ENCODE assay signal across 8 cellular contexts in genomic region chr12:6850796-6851152, GRCh38. TPM values are rescaled to one million over a fixed set of nuclear protein-coding genes. Genes with fewer than 3 reads are reported as not detected.
DNase-seq lines count a peak whose midpoint lies in the region; ATAC-seq and TF ChIP-seq lines count a peak whose summit lies in the region.

No MANE protein-coding gene starts in this region.

- no peak for TF ChIP-seq CTCF in MCF 10A (IDR thresholded peaks at IDR 0.05; ENCODE audit: unreplicated experiment)

- 21% methylated on average over 13 of the region's 16 CpGs for WGBS in mesenchymal stem cell

- H3K27me3 Mint-ChIP-seq in MCF 10A (ENCODE audit: insufficient read depth, unreplicated experiment), result no peaks in the 10 kb centered on the region

- no peaks in the 10 kb centered on the region for H3K9me3 ChIP-seq in HUES6 (ENCODE audit: control insufficient read depth, insufficient read depth, low read depth, low read length)
- H3K9me3 ChIP-seq in mesenchymal stem cell (ENCODE audit: control insufficient read depth, low read length), result no peaks in the 10 kb centered on the region

- no peaks in the 10 kb centered on the region for H3K9me3 Mint-ChIP-seq in MCF 10A (ENCODE audit: unreplicated experiment)

- no peak overlapping the region for H4K8ac ChIP-seq in mesenchymal stem cell (ENCODE audit: low read length)

- intact Hi-C loops in MCF 10A (cut with micrococcal nuclease), result no loop called here

- H3K27me3 ChIP-seq in ACC112 (ENCODE audit: insufficient read depth, low read length), result no peaks in the 10 kb centered on the region
- H3K27me3 ChIP-seq in HUES6 (ENCODE audit: control insufficient read depth, insufficient read depth, low read length), result no peaks in the 10 kb centered on the region
- no peaks in the 10 kb centered on the region for H3K27me3 ChIP-seq in mesenchymal stem cell (ENCODE audit: control insufficient read depth in 1 of 2, insufficient read depth in 1 of 2, low read length in 2 of 2)

- peaks cover 27% of the 10 kb centered on the region for H3K79me1 ChIP-seq in mesenchymal stem cell (replicated peaks; ENCODE audit: low read length, poor library complexity, severe bottlenecking)

- H3K4me3 ChIP-seq in ACC112 (ENCODE audit: low read depth, low read length) (peak overlapping the region; percentile 86), HUES6 (ENCODE audit: low read depth, low read length) (peak overlapping the region; percentile 83), mesenchymal stem cell (ENCODE audit: insufficient read depth in 1 of 2, low read depth in 1 of 2, low read length in 2 of 2) (peak overlapping the region; percentile 42 to 98)

- H3K27ac ChIP-seq in ACC112 (ENCODE audit: low read depth, low read length) (peak overlapping the region; percentile 64), HUES6 (ENCODE audit: low read depth, low read length) (no peak overlapping the region), mesenchymal stem cell (ENCODE audit: low read length, poor library complexity, severe bottlenecking) (no peak overlapping the region)

- CTCF ChIA-PET in MCF 10A (lab: Yijun Ruan, JAX), result interaction anchor here (0.6 to 7.3 kb wide), 5 partner anchors 12 to 98 kb away, joined by 3 to 40 read pairs (median 6); partner anchors contain the start of genes MLF2 and SPSB2

- peak overlapping the region; percentile 90 for H3K27ac Mint-ChIP-seq in MCF 10A (ENCODE audit: low read depth, unreplicated experiment)

- H2BK120ac ChIP-seq in mesenchymal stem cell (ENCODE audit: low read depth, low read length), result no peak overlapping the region

- peaks cover 43% of the 10 kb centered on the region for H3K79me2 ChIP-seq in ACC112 (ENCODE audit: control insufficient read depth, insufficient read depth, low read length, unreplicated experiment)

- DNase-seq in MCF 10A (ENCODE audit: unreplicated experiment), result no peak
- no peak for DNase-seq in mesenchymal stem cell
- DNase-seq in OCI-M1 (lab: John Stamatoyannopoulos, UW), result no peak
- no peak for DNase-seq in stimulated activated CD4-positive, alpha-beta T cell treated with anti-CD3 and anti-CD28 coated beads, Interleukin-4, amount 100 ng/mL, for 4 hours
- DNase-seq in NCI-H187 treated with DMSO at 0.1 percent for 48 hours (lab: John Stamatoyannopoulos, UW), result no peak

- ATAC-seq in HG03460 (IDR thresholded peaks at IDR 0.05; ENCODE audit: unreplicated experiment), result no peak

- POLR2A ChIA-PET in MCF 10A (lab: Yijun Ruan, JAX), result interaction anchor here (0.6 to 7.9 kb wide), 22 partner anchors 9 to 245 kb away, joined by 3 to 130 read pairs (median 7); partner anchors contain the start of genes C12orf57, COPS7A, LPCAT3 and MLF2

- peak overlapping the region; percentile 77 for H3K4me2 ChIP-seq in mesenchymal stem cell (ENCODE audit: low read length, poor library complexity, severe bottlenecking)

- H3K4me1 Mint-ChIP-seq in MCF 10A (ENCODE audit: insufficient read depth, unreplicated experiment), result peaks cover 31% of the 10 kb centered on the region

- no peak overlapping the region for H3K4ac ChIP-seq in mesenchymal stem cell (ENCODE audit: low read depth in 1 of 2, low read length in 2 of 2)

- H4K91ac ChIP-seq in mesenchymal stem cell (ENCODE audit: low read length), result peak overlapping the region; percentile 21

- H2BK15ac ChIP-seq in mesenchymal stem cell (ENCODE audit: low read depth, poor library complexity, severe bottlenecking), result no peak overlapping the region

- peak overlapping the region in 1 of 2 experiments; percentile 24 for H3K18ac ChIP-seq in mesenchymal stem cell (ENCODE audit: low read depth in 1 of 2, low read length in 2 of 2)

- no peak overlapping the region for H2BK12ac ChIP-seq in mesenchymal stem cell (ENCODE audit: low read length in 2 of 2)

- H3K14ac ChIP-seq in mesenchymal stem cell (ENCODE audit: low read length in 2 of 2), result no peak overlapping the region

- H2AFZ ChIP-seq in ACC112 (ENCODE audit: low read length, unreplicated experiment) (no peak overlapping the region), mesenchymal stem cell (ENCODE audit: low read depth, low read length) (no peak overlapping the region)

- H2AK5ac ChIP-seq in mesenchymal stem cell (ENCODE audit: low read length, severe bottlenecking), result no peak overlapping the region

- H3K36me3 ChIP-seq in ACC112 (ENCODE audit: insufficient read depth, low read length) (0 out of 2 replicates have a peak, but pooled peaks cover 6% of the 10 kb centered on the region), HUES6 (ENCODE audit: control insufficient read depth, insufficient read depth, low read length) (peaks cover 48% of the 10 kb centered on the region), mesenchymal stem cell (ENCODE audit: control insufficient read depth in 1 of 2, insufficient read depth in 2 of 2, low read depth in 1 of 2, low read length in 2 of 2) (peaks cover 46 to 50% of the 10 kb centered on the region in 2 experiments)

- H3K4me3 Mint-ChIP-seq in MCF 10A (ENCODE audit: unreplicated experiment), result peak overlapping the region; percentile 88

- no peak overlapping the region for H3K23ac ChIP-seq in mesenchymal stem cell (ENCODE audit: low read length in 2 of 2)

- peak overlapping the region; percentile 14 for H2BK5ac ChIP-seq in mesenchymal stem cell (ENCODE audit: low read depth, low read length, poor library complexity, severe bottlenecking)

- H3K36me3 Mint-ChIP-seq in MCF 10A (ENCODE audit: insufficient read depth, unreplicated experiment), result peaks cover 33% of the 10 kb centered on the region

- BruUV-seq in MCF 10A (replicated peaks; lab: Mats Ljungman, UMichigan), result TSS peak; percentile 77

- H3K4me1 ChIP-seq in ACC112 (ENCODE audit: control insufficient read depth, insufficient read depth, low read length, unreplicated experiment), result peaks cover 22% of the 10 kb centered on the region
- H3K4me1 ChIP-seq in HUES6 (ENCODE audit: control insufficient read depth, insufficient read depth, low read length), result peaks cover 12% of the 10 kb centered on the region
- peaks cover 16% of the 10 kb centered on the region for H3K4me1 ChIP-seq in mesenchymal stem cell (ENCODE audit: control insufficient read depth, insufficient read depth, low read depth, low read length)

- H3K9ac ChIP-seq in HUES6 (ENCODE audit: low read length) (peak overlapping the region; percentile 76), mesenchymal stem cell (ENCODE audit: low read length) (peak overlapping the region; percentile 94)

RNA-seq across cellular contexts. Expression of gene CDCA3, which starts 0.3 kb away (rescaled TPM):
- total RNA-seq in MCF 10A (2022), result 11.7 and 25.5 TPM in 2 replicates
- polyA plus RNA-seq in mesenchymal stem cell (2013, experiment 1 of 2), result 7.1 TPM
- 6.9 TPM for polyA plus RNA-seq in mesenchymal stem cell (2013, experiment 2 of 2)

RNA-seq across cellular contexts. Expression of gene USP5, which starts 1.2 kb away (rescaled TPM):
- total RNA-seq in MCF 10A (2022), result 62.5 and 80.2 TPM in 2 replicates
- polyA plus RNA-seq in mesenchymal stem cell (2013, experiment 1 of 2), result 77.2 TPM
- polyA plus RNA-seq in mesenchymal stem cell (2013, experiment 2 of 2), result 74.0 TPM

RNA-seq across cellular contexts. Expression of gene GNB3, which starts 10.0 kb away (rescaled TPM):
- 0.47 TPM in 1 of 2 replicates, not detected in the other for total RNA-seq in MCF 10A (2022)
- 6.0 TPM for polyA plus RNA-seq in mesenchymal stem cell (2013, experiment 1 of 2)
- 6.0 TPM for polyA plus RNA-seq in mesenchymal stem cell (2013, experiment 2 of 2)

RNA-seq across cellular contexts. Expression of gene TPI1, which starts 16.6 kb away (rescaled TPM):
- total RNA-seq in MCF 10A (2022), result 498 and 549 TPM in 2 replicates
- polyA plus RNA-seq in mesenchymal stem cell (2013, experiment 1 of 2), result 589 TPM
- 572 TPM for polyA plus RNA-seq in mesenchymal stem cell (2013, experiment 2 of 2)

RNA-seq across cellular contexts. Expression of gene SPSB2, which starts 22.3 kb away (rescaled TPM):
- total RNA-seq in MCF 10A (2022), result 9.2 and 10.8 TPM in 2 replicates
- 6.3 TPM for polyA plus RNA-seq in mesenchymal stem cell (2013, experiment 1 of 2)
- polyA plus RNA-seq in mesenchymal stem cell (2013, experiment 2 of 2), result 6.7 TPM
